ENCODE assay signal across 9 cellular contexts in the genomic region with DNA sequence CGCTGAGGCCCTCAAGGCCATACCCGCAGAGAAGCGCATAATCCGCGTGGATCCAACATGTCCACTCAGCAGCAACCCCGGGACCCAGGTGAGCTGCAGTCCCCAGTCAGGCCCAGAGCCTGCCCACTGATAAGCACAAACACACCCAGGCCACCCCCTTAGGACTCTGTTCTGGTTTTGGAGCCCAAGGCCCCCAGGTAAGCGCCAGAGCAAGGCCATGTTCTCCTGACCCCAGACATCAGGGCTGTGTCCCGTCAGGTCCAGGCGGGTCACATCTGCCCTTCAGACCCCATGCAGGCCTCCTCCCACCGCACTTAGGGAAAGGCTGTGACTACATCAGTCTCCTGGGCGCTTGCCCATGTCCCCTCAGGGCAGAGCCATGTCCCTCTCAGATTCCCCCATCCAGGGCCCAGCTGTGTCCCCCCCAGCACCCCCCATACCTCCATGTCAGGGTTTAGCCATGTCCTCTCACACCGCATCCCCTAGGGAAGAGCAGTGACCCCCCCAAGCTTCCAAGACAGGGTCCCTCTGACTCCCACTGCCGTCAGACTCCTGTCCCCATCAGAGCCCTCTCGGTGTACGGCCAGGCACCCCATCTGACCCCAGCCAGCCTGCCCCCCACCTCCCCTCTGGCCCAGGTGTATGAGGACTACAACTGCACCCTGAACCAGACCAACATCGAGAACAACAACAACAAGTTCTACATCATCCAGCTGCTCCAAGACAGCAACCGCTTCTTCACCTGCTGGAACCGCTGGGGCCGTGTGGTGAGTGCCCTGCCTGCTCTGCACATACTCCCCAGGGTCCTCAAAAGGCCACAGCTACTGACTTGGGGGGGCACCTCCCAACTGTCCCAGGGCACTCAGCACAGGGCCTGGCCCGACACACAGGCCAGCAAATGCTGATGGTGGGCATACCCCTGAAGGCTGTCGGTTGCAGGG. TPM values are rescaled to one million over a fixed set of nuclear protein-coding genes. Genes with fewer than 3 reads are reported as not detected.
DNase-seq lines count a peak whose midpoint lies in the region; ATAC-seq and TF ChIP-seq lines count a peak whose summit lies in the region.
"Had no signal": no experiment of that assay in that cellular context is flagged by ENCODE, and none has a peak within 500 bp of the region (broad histone marks: within the 10 kb centered on the region; RNA-seq: fewer than 3 reads in every experiment).

No MANE protein-coding gene starts in this region.

- no peak overlapping the region for H3K27ac Mint-ChIP-seq in CD4-positive, alpha-beta T cell
- H3K27ac Mint-ChIP-seq in progenitor cell of endocrine pancreas, result no peak overlapping the region

- POLR2A ChIA-PET in CD4-positive, alpha-beta T cell (lab: Charles Lee), result interaction anchor here (1.6 to 3.4 kb wide), 5 partner anchors 24 to 51 kb away, joined by 6 to 35 read pairs (median 13); partner anchors contain the start of genes ABHD14B, ACY1, PCBP4 and RPL29
- POLR2A ChIA-PET in Panc1 (lab: Charles Lee), result no interaction called here

- no peaks in the 10 kb centered on the region for H3K27me3 ChIP-seq in CD4-positive, alpha-beta T cell (ENCODE audit: control insufficient read depth, insufficient read depth, low read length)
- no peaks in the 10 kb centered on the region for H3K27me3 ChIP-seq in Panc1 (ENCODE audit: control insufficient read depth, insufficient read depth, low read length)
- H3K27me3 ChIP-seq: uterus had no signal

- intact Hi-C loops in CD4-positive, alpha-beta T cell (cut with DNase I, micrococcal nuclease), result loop anchor here (2.0 to 10.0 kb wide), 5 partner anchors 113 to 559 kb away; partner anchors contain the start of genes DCAF1 (in 1 of the 2), DUSP7 (in 1 of the 2) and MANF (in 1 of the 2)
- intact Hi-C loops in Panc1 (cut with micrococcal nuclease; ENCODE audit: unreplicated experiment), result loop anchor here (2.0 kb wide), 1 partner anchor 31 kb away; the partner anchor contains the start of genes ABHD14A and ABHD14B

- peaks cover 36% of the 10 kb centered on the region for H3K4me1 Mint-ChIP-seq in CD4-positive, alpha-beta T cell (ENCODE audit: low read depth)
- H3K4me1 Mint-ChIP-seq in progenitor cell of endocrine pancreas (ENCODE audit: low read depth), result peaks cover 12% of the 10 kb centered on the region

- no peak for DNase-seq in CD4-positive, alpha-beta T cell
- DNase-seq in Panc1 (ENCODE audit: low read depth, low spot score) (no peak), epithelial cell of proximal tubule (ENCODE audit: low read depth) (no peak), progenitor cell of endocrine pancreas (ENCODE audit: low spot score, unreplicated experiment) (peak; percentile 6), DMS53 (lab: John Stamatoyannopoulos, UW) (no peak)
- DNase-seq in central memory CD4-positive, alpha-beta T cell, result no peak
- DNase-seq in stimulated activated CD4-positive, alpha-beta T cell treated with anti-CD3 and anti-CD28 coated beads, Interleukin-4, amount 100 ng/mL, for 4 hours, result no peak
- DNase-seq in activated CD4-positive, alpha-beta T cell treated with anti-CD3 and anti-CD28 coated beads for 4 hours, result no peak

- H3K36me3 ChIP-seq in Panc1 (ENCODE audit: control insufficient read depth, insufficient read depth, low read length), result no peaks in the 10 kb centered on the region; the same call in 1 of the 2 replicates
- H3K36me3 ChIP-seq: uterus had no signal

- H3K36me3 Mint-ChIP-seq in CD4-positive, alpha-beta T cell (ENCODE audit: low read depth), result peaks cover 23% of the 10 kb centered on the region
- no peaks in the 10 kb centered on the region for H3K36me3 Mint-ChIP-seq in progenitor cell of endocrine pancreas (ENCODE audit: insufficient read depth)

- in situ Hi-C loops in Panc1 (cut with HindIII; ENCODE audit: low pct_unique_long_range_greater_than_20kb, low sequenced_read_pairs), result no loop called here

- H3K4me3 ChIP-seq in Panc1 (ENCODE audit: low read depth in 2 of 2, low read length in 2 of 2) (no peak overlapping the region; a peak in 1 of 4 replicates), epithelial cell of proximal tubule (ENCODE audit: low read depth, low read length) (peak overlapping the region; percentile 77)

- no TSS peak for BruUV-seq in Panc1 (replicated peaks; lab: Mats Ljungman, UMichigan)

- CTCF ChIA-PET in CD4-positive, alpha-beta T cell (lab: Charles Lee), result interaction anchor here (2.2 to 2.5 kb wide), 4 partner anchors 30 to 52 kb away, joined by 7 to 18 read pairs (median 12); partner anchors contain the start of genes ABHD14A, ABHD14B, ACY1 and RPL29
- CTCF ChIA-PET in Panc1 (lab: Charles Lee), result interaction anchor here (1.1 kb wide), 1 partner anchor 18 kb away, joined by 3 read pairs; no protein-coding TSS in a partner anchor

- peak overlapping the region; percentile 56 for H3K4me3 Mint-ChIP-seq in CD4-positive, alpha-beta T cell
- H3K4me3 Mint-ChIP-seq in progenitor cell of endocrine pancreas (ENCODE audit: low read depth), result no peak overlapping the region

- no peaks in the 10 kb centered on the region for H3K27me3 Mint-ChIP-seq in CD4-positive, alpha-beta T cell
- no peaks in the 10 kb centered on the region for H3K27me3 Mint-ChIP-seq in progenitor cell of endocrine pancreas

- H3K9me3 Mint-ChIP-seq in CD4-positive, alpha-beta T cell, result no peaks in the 10 kb centered on the region
- H3K9me3 Mint-ChIP-seq in progenitor cell of endocrine pancreas (ENCODE audit: low read depth), result no peaks in the 10 kb centered on the region

- H3K4me1 ChIP-seq in Panc1 (ENCODE audit: control insufficient read depth, insufficient read depth, low read length), result peaks cover 7% of the 10 kb centered on the region; the same call in 1 of the 2 replicates

- no peak for ATAC-seq in CD4-positive, alpha-beta T cell (ENCODE audit: poor library complexity)
- no peak for ATAC-seq in Panc1

- no peak for TF ChIP-seq CTCF in CD4-positive, alpha-beta T cell (IDR thresholded peaks at IDR 0.05)
- TF ChIP-seq CTCF in Panc1 (IDR thresholded peaks at IDR 0.05) (no peak), epithelial cell of proximal tubule (conservative IDR thresholded peaks at IDR 0.05; ENCODE audit: low read depth, low read length) (no peak), progenitor cell of endocrine pancreas (IDR thresholded peaks at IDR 0.05; ENCODE audit: unreplicated experiment) (no peak)

- no peak overlapping the region for H3K27ac ChIP-seq in CD4-positive, alpha-beta T cell (ENCODE audit: low read depth, low read length)
- peak overlapping the region; percentile 95 for H3K27ac ChIP-seq in Panc1 (ENCODE audit: low read length)

- no peaks in the 10 kb centered on the region for H3K9me3 ChIP-seq in CD4-positive, alpha-beta T cell (ENCODE audit: control insufficient read depth, low read length)
- no peaks in the 10 kb centered on the region for H3K9me3 ChIP-seq in Panc1 (ENCODE audit: control insufficient read depth, insufficient read depth, low read depth, low read length)
- H3K9me3 ChIP-seq: uterus had no signal

RNA-seq across cellular contexts. Expression of gene PARP3, which starts 1.6 kb away (rescaled TPM):
- 1 to 10 TPM; 5.8 to 6.4 TPM for total RNA-seq in CD4-positive, alpha-beta T cell
- total RNA-seq in Panc1 (2021; ENCODE audit: unreplicated experiment), result 16.1 TPM
- polyA plus RNA-seq in Panc1 (2012; ENCODE audit: insufficient read length), result 35.2 TPM
- 15.4 and 18.8 TPM in 2 replicates for total RNA-seq in epithelial cell of proximal tubule
- 5.4 and 7.9 TPM in 2 replicates for total RNA-seq in progenitor cell of endocrine pancreas

RNA-seq across cellular contexts. Expression of gene RRP9, which starts 2.0 kb away (rescaled TPM):
- total RNA-seq in CD4-positive, alpha-beta T cell, result 1 to 10 TPM; 6.4 to 7.6 TPM
- total RNA-seq in Panc1 (2021; ENCODE audit: unreplicated experiment) (54.5 TPM), epithelial cell of proximal tubule (28.0 and 56.8 TPM in 2 replicates), progenitor cell of endocrine pancreas (22.5 and 24.0 TPM in 2 replicates)
- polyA plus RNA-seq in Panc1 (2012; ENCODE audit: insufficient read length), result 61.1 TPM

RNA-seq across cellular contexts. Expression of gene GPR62, which starts 11.5 kb away (rescaled TPM):
- not detected for total RNA-seq in CD4-positive, alpha-beta T cell
- total RNA-seq in Panc1 (2021; ENCODE audit: unreplicated experiment) (not detected), epithelial cell of proximal tubule (not detected in 2 replicates), progenitor cell of endocrine pancreas (0.12 TPM in 1 of 2 replicates, not detected in the other)
- polyA plus RNA-seq in Panc1 (2012; ENCODE audit: insufficient read length), result not detected

RNA-seq across cellular contexts. Expression of gene PCBP4, which starts 23.5 kb away (rescaled TPM):
- 10 to 100 TPM; 14.7 to 16.8 TPM for total RNA-seq in CD4-positive, alpha-beta T cell
- total RNA-seq in Panc1 (2021; ENCODE audit: unreplicated experiment), result 58.0 TPM
- polyA plus RNA-seq in Panc1 (2012; ENCODE audit: insufficient read length), result 108 TPM
- total RNA-seq in epithelial cell of proximal tubule, result 102 and 120 TPM in 2 replicates
- total RNA-seq in progenitor cell of endocrine pancreas, result 159 and 160 TPM in 2 replicates

RNA-seq across cellular contexts. Expression of gene ABHD14B, which starts 30.1 kb away (rescaled TPM):
- total RNA-seq in CD4-positive, alpha-beta T cell, result 10 to 100 TPM; 52.4 to 58.2 TPM
- total RNA-seq in Panc1 (2021; ENCODE audit: unreplicated experiment), result 40.7 TPM
- polyA plus RNA-seq in Panc1 (2012; ENCODE audit: insufficient read length), result 49.9 TPM
- 29.1 and 39.1 TPM in 2 replicates for total RNA-seq in epithelial cell of proximal tubule
- total RNA-seq in progenitor cell of endocrine pancreas, result 13.7 and 14.4 TPM in 2 replicates
